In the genomic region with DNA sequence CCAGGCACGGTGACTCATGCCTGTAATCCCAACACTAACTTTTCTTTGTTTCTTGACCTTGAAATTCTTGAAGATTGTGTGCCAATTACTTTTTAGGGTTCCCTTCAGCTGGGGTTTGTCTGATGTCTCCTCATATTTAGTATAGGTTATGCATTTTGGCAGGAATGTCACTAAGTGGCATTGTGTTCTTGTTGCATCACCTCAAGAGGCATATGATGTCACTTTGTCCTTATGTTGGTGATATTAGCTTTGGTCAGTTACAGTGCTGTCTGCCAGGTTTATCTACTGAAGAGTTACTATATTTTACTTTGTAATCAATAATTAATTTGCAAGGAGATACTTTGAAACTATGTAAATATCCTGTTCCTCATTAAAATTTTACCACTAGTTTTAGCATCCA, we compare ENCODE assay signal across 16 cellular contexts.
"Had no signal": no experiment of that assay in that cellular context is flagged by ENCODE, and none has a peak within 500 bp of the region (broad histone marks: within the 10 kb centered on the region; RNA-seq: fewer than 3 reads in every experiment).

No MANE protein-coding gene starts in this region.

- H3K9me3 ChIP-seq: breast epithelium, suprapubic skin had no signal

- H3K4me1 ChIP-seq: breast epithelium, suprapubic skin had no signal

- H3K4me3 Mint-ChIP-seq: natural killer cell, type B pancreatic cell had no signal

- H3K9me3 Mint-ChIP-seq: natural killer cell had no signal

- H3K27ac ChIP-seq: breast epithelium, suprapubic skin had no signal

- DNase-seq: activated CD4-positive, alpha-beta T cell treated with anti-CD3 and anti-CD28 coated beads, Interleukin-2, amount 50 U/mL, for 1 hour; anterior cingulate cortex; foreskin melanocyte; head of caudate nucleus; islet precursor cell; mammary epithelial cell; natural killer cell; right cardiac atrium; small intestine; T-helper 2 cell had no signal

- H3K36me3 Mint-ChIP-seq: natural killer cell had no signal

- H3K27ac Mint-ChIP-seq: activated naive CD4-positive, alpha-beta T cell treated with anti-CD3 and anti-CD28 coated beads, Interleukin-2, amount 50 U/mL, for 72 hours; natural killer cell; progenitor cell of endocrine pancreas; type B pancreatic cell had no signal

- H3K27me3 ChIP-seq: breast epithelium, suprapubic skin had no signal

- H3K36me3 ChIP-seq: breast epithelium, suprapubic skin had no signal

- H3K4me3 ChIP-seq: breast epithelium, suprapubic skin had no signal

- H3K27me3 Mint-ChIP-seq: progenitor cell of endocrine pancreas had no signal

- ATAC-seq: activated naive CD4-positive, alpha-beta T cell treated with anti-CD3 and anti-CD28 coated beads, Interleukin-2, amount 50 U/mL, for 72 hours; left lobe of liver; natural killer cell; right cardiac atrium had no signal
